ENCODE assay signal across 13 cellular contexts in genomic region chr15:70856177-70856883, GRCh38. TPM values are rescaled to one million over a fixed set of nuclear protein-coding genes. Genes with fewer than 3 reads are reported as not detected.
DNase-seq lines count a peak whose midpoint lies in the region; ATAC-seq, FAIRE-seq and TF ChIP-seq lines count a peak whose summit lies in the region.
"Had no signal": no experiment of that assay in that cellular context is flagged by ENCODE, and none has a peak within 500 bp of the region (broad histone marks: within the 10 kb centered on the region; RNA-seq: fewer than 3 reads in every experiment).

No MANE protein-coding gene starts in this region.

- no peak for TF ChIP-seq POLR2A in suprapubic skin (IDR thresholded peaks at IDR 0.05)

- peaks cover 23% of the 10 kb centered on the region for H3K79me2 ChIP-seq in astrocyte (ENCODE audit: insufficient read depth, low read length)

- H3K27ac ChIP-seq in astrocyte (ENCODE audit: low read depth, low read length) (peak overlapping the region; percentile 82), suprapubic skin (peak overlapping the region; percentile 42)

- no peaks in the 10 kb centered on the region for H3K9me3 Mint-ChIP-seq in astrocyte (ENCODE audit: unreplicated experiment)
- H3K9me3 Mint-ChIP-seq: effector memory CD8-positive, alpha-beta T cell had no signal

- H3K27me3 ChIP-seq in astrocyte (ENCODE audit: insufficient read depth, low read length) = no peaks in the 10 kb centered on the region
- peaks cover 3% of the 10 kb centered on the region for H3K27me3 ChIP-seq in suprapubic skin

- peaks cover 35% of the 10 kb centered on the region for H3K4me1 Mint-ChIP-seq in astrocyte (ENCODE audit: low read depth, unreplicated experiment)

- no peaks in the 10 kb centered on the region for H3K27me3 Mint-ChIP-seq in astrocyte (ENCODE audit: low read depth, unreplicated experiment)

- H3K36me3 Mint-ChIP-seq in astrocyte (ENCODE audit: low read depth, unreplicated experiment) = peaks cover 6% of the 10 kb centered on the region

- no peak for ATAC-seq in HG02938 (IDR thresholded peaks at IDR 0.05; ENCODE audit: unreplicated experiment)
- ATAC-seq in GM19351 (IDR thresholded peaks at IDR 0.05; ENCODE audit: unreplicated experiment) = no peak
- ATAC-seq: effector memory CD8-positive, alpha-beta T cell had no signal

- H3K4me3 Mint-ChIP-seq in astrocyte (ENCODE audit: unreplicated experiment) = peak overlapping the region; percentile 55
- H3K4me3 Mint-ChIP-seq: effector memory CD8-positive, alpha-beta T cell had no signal

- H4K20me1 ChIP-seq in astrocyte (ENCODE audit: insufficient read depth, low read length) = peaks cover 18% of the 10 kb centered on the region

- no peak for TF ChIP-seq CTCF in astrocyte (IDR thresholded peaks at IDR 0.05; ENCODE audit: insufficient read depth, low read depth, low read length)
- TF ChIP-seq CTCF in suprapubic skin (IDR thresholded peaks at IDR 0.05) = no peak

- peak overlapping the region; percentile 70 for H3K4me2 ChIP-seq in astrocyte (ENCODE audit: low read length)

- H3K9ac ChIP-seq in astrocyte (ENCODE audit: low read length) = peak overlapping the region; percentile 68

- H3K4me1 ChIP-seq in astrocyte (ENCODE audit: insufficient read depth, low read length) (peaks cover 51% of the 10 kb centered on the region), suprapubic skin (peaks cover 45% of the 10 kb centered on the region)

- H2AFZ ChIP-seq in astrocyte (ENCODE audit: low read depth, low read length) = no peak overlapping the region

- H3K27ac Mint-ChIP-seq in astrocyte (ENCODE audit: unreplicated experiment) = peak overlapping the region; percentile 99
- H3K27ac Mint-ChIP-seq: effector memory CD8-positive, alpha-beta T cell had no signal

- DNase-seq in HCEC 1CT = peak; percentile 48
- no peak for DNase-seq in astrocyte (ENCODE audit: low read depth)
- DNase-seq in iris pigment epithelial cell (ENCODE audit: low read depth) = peak; percentile 41
- DNase-seq in suprapubic skin (ENCODE audit: low spot score in 2 of 2) = no peak
- no peak for DNase-seq in activated effector memory CD4-positive, alpha-beta T cell treated with Interleukin-2 at 50 U/mL for 16 hours
- no peak for DNase-seq in RCC 7860 (ENCODE audit: low spot score)
- DNase-seq: activated effector memory CD4-positive, alpha-beta T cell treated with anti-CD3 and anti-CD28 coated beads, Interleukin-2, amount 50 U/mL, for 16 hours; DMS79 treated with DMSO at 0.1 percent for 48 hours; effector memory CD8-positive, alpha-beta T cell; NCI-H1694 treated with DMSO at 0.1 percent for 48 hours had no signal

- 61% methylated on average over 7 of the region's 7 CpGs for WGBS in suprapubic skin

- no peak for TF ChIP-seq EP300 in suprapubic skin (IDR thresholded peaks at IDR 0.05)

- H3K9me3 ChIP-seq in astrocyte (ENCODE audit: insufficient read depth, low read depth, low read length) (no peaks in the 10 kb centered on the region), suprapubic skin (no peaks in the 10 kb centered on the region)

- FAIRE-seq in astrocyte (lab: Jason Lieb, UNC) (no peak), RCC 7860 (lab: Jason Lieb, UNC) (no peak)

- no peak overlapping the region for H3K4me3 ChIP-seq in astrocyte (ENCODE audit: insufficient read depth, low read depth, low read length)
- H3K4me3 ChIP-seq in suprapubic skin = no peak overlapping the region

- H3K36me3 ChIP-seq in astrocyte (ENCODE audit: insufficient read depth, low read length) = peaks cover 5% of the 10 kb centered on the region
- H3K36me3 ChIP-seq in suprapubic skin = no peaks in the 10 kb centered on the region

RNA-seq across cellular contexts. Expression of gene LARP6, which starts 2.4 kb away (rescaled TPM):
- total RNA-seq in astrocyte (61.5 and 75.2 TPM in 2 replicates), suprapubic skin (10 to 100 TPM in 2 of 4 donors, 1 to 10 TPM in 2; 2.4 to 15.0 (median 9.8) TPM)
- total RNA-seq: OCI-LY7 had no signal

RNA-seq across cellular contexts. Expression of gene THAP10, which starts 35.9 kb away (rescaled TPM):
- 1.6 TPM in 2 replicates for total RNA-seq in astrocyte
- 1 to 10 TPM in 3 of 4 donors, under 1 TPM in 1; 0.87 to 2.7 (median 1.2) TPM for total RNA-seq in suprapubic skin
- total RNA-seq: OCI-LY7 had no signal

RNA-seq across cellular contexts. Expression of gene LRRC49, which starts 36.3 kb away (rescaled TPM):
- total RNA-seq in astrocyte = 4.7 and 6.8 TPM in 2 replicates
- 10 to 100 TPM in 1 of 4 donors, 1 to 10 TPM in 3; 3.3 to 12.6 (median 3.6) TPM for total RNA-seq in suprapubic skin
- total RNA-seq: OCI-LY7 had no signal

Comparison
In these comparisons a context has a peak if more than half of its experiments do, and no peak if none do; other contexts are left out.
1. DNase-seq: peak in HCEC 1CT (single experiment) and iris pigment epithelial cell (single experiment); none in astrocyte (single experiment), suprapubic skin (0 of 2), activated effector memory CD4-positive, alpha-beta T cell treated with Interleukin-2 at 50 U/mL for 16 hours (single experiment) and RCC 7860 (single experiment).